8 cellular contexts compared by ENCODE assay signal in genomic region chr20:63692436-63693078, GRCh38. TPM values are rescaled to one million over a fixed set of nuclear protein-coding genes. Genes with fewer than 3 reads are reported as not detected.
A peak's percentile ranks its signal among the peaks of the same experiment; 100 is the strongest.
DNase-seq lines count a peak whose midpoint lies in the region; TF ChIP-seq lines count a peak whose summit lies in the region.
"Had no signal": no experiment of that assay in that cellular context is flagged by ENCODE, and none has a peak within 500 bp of the region (broad histone marks: within the 10 kb centered on the region; RNA-seq: fewer than 3 reads in every experiment).

No MANE protein-coding gene starts in this region.

- CTCF ChIA-PET in Calu3 (lab: Charles Lee), result interaction anchor here (1.0 to 2.1 kb wide), 3 partner anchors 10 to 154 kb away, joined by 3 to 11 read pairs (median 8); partner anchors contain the start of genes ARFRP1, PTK6 and ZGPAT

- H3K27me3 Mint-ChIP-seq in Calu3 (ENCODE audit: unreplicated experiment), result no peaks in the 10 kb centered on the region

- peak overlapping the region; percentile 83 for H3K27ac Mint-ChIP-seq in Calu3 (ENCODE audit: unreplicated experiment)

- 0 out of 2 replicates have a peak, but pooled peaks cover 2% of the 10 kb centered on the region for H3K9me3 ChIP-seq in MG63
- H3K9me3 ChIP-seq: heart right ventricle had no signal

- no TSS peak for BruUV-seq in Calu3 (replicated peaks; lab: Mats Ljungman, UMichigan)

- no peaks in the 10 kb centered on the region for H3K9me3 Mint-ChIP-seq in Calu3 (ENCODE audit: low read depth, unreplicated experiment)

- H3K4me3 ChIP-seq in MG63, result no peak overlapping the region
- H3K4me3 ChIP-seq in rectal smooth muscle tissue (ENCODE audit: low read length), result no peak overlapping the region
- H3K4me3 ChIP-seq: heart right ventricle had no signal

- H3K36me3 ChIP-seq in MG63, result peaks cover 34% of the 10 kb centered on the region
- no peaks in the 10 kb centered on the region for H3K36me3 ChIP-seq in rectal smooth muscle tissue (ENCODE audit: control insufficient read depth, insufficient read depth, low read length)

- H3K4me3 Mint-ChIP-seq in Calu3 (ENCODE audit: low read depth, unreplicated experiment), result no peak overlapping the region

- intact Hi-C loops in Calu3 (cut with micrococcal nuclease; ENCODE audit: unreplicated experiment), result no loop called here

- H3K4me1 Mint-ChIP-seq in Calu3 (ENCODE audit: low read depth, unreplicated experiment), result peaks cover 17% of the 10 kb centered on the region

- H3K27me3 ChIP-seq in MG63 (no peaks in the 10 kb centered on the region), rectal smooth muscle tissue (ENCODE audit: control insufficient read depth, insufficient read depth, low read length) (no peaks in the 10 kb centered on the region)
- H3K27me3 ChIP-seq: heart right ventricle had no signal

- peaks cover 5% of the 10 kb centered on the region for H3K4me1 ChIP-seq in rectal smooth muscle tissue (ENCODE audit: control insufficient read depth, insufficient read depth, low read length)

- H3K36me3 Mint-ChIP-seq in Calu3 (ENCODE audit: insufficient read depth, unreplicated experiment), result peaks cover 96% of the 10 kb centered on the region

- H3K27ac ChIP-seq in rectal smooth muscle tissue (ENCODE audit: low read depth, low read length), result peak overlapping the region; percentile 24

- DNase-seq in Calu3 (peak; percentile 64), MG63 (peak; percentile 54), fibroblast of gingiva (ENCODE audit: low read depth) (peak; percentile 43), NCI-H187 treated with DMSO at 0.1 percent for 48 hours (lab: John Stamatoyannopoulos, UW) (no peak), UCSD-AML1 (lab: John Stamatoyannopoulos, UW; ENCODE audit: unreplicated experiment) (no peak)
- no peak for DNase-seq in activated CD4-positive, CD25-positive, alpha-beta regulatory T cell treated with anti-CD3 and anti-CD28 coated beads, Interleukin-2, amount 50 U/mL, for 72 hours

- TF ChIP-seq CTCF in Calu3 (IDR thresholded peaks at IDR 0.05; ENCODE audit: unreplicated experiment), result no peak

- H3K9ac ChIP-seq in rectal smooth muscle tissue (ENCODE audit: low read length), result no peak overlapping the region

RNA-seq across cellular contexts. Expression of gene TNFRSF6B, which starts 3.9 kb away (rescaled TPM):
- not detected in 2 replicates for total RNA-seq in Calu3 (2022)
- total RNA-seq in MG63 (2014; rRNA removed; shearing (Covaris generic); ENCODE audit: low replicate concordance), result not detected in 2 replicates

RNA-seq across cellular contexts. Expression of gene ARFRP1, which starts 15.2 kb away (rescaled TPM):
- 74.0 and 85.1 TPM in 2 replicates for total RNA-seq in Calu3 (2022)
- total RNA-seq in MG63 (2014; rRNA removed; shearing (Covaris generic); ENCODE audit: low replicate concordance), result 39.5 and 66.1 TPM in 2 replicates

RNA-seq across cellular contexts. Expression of gene ZGPAT, which starts 15.3 kb away (rescaled TPM):
- 47.0 and 48.4 TPM in 2 replicates for total RNA-seq in Calu3 (2022)
- 23.9 and 46.2 TPM in 2 replicates for total RNA-seq in MG63 (2014; rRNA removed; shearing (Covaris generic); ENCODE audit: low replicate concordance)

RNA-seq across cellular contexts. Expression of gene RTEL1, which starts 34.4 kb away (rescaled TPM):
- total RNA-seq in Calu3 (2022), result 39.1 and 39.8 TPM in 2 replicates
- 13.4 and 22.7 TPM in 2 replicates for total RNA-seq in MG63 (2014; rRNA removed; shearing (Covaris generic); ENCODE audit: low replicate concordance)

RNA-seq across cellular contexts. Expression of gene STMN3, which starts 39.3 kb away (rescaled TPM):
- total RNA-seq in Calu3 (2022), result 2.0 and 2.3 TPM in 2 replicates
- total RNA-seq in MG63 (2014; rRNA removed; shearing (Covaris generic); ENCODE audit: low replicate concordance), result 71.2 and 98.0 TPM in 2 replicates

Comparison
In these comparisons a context has a peak if more than half of its experiments do, and no peak if none do; other contexts are left out.
1. DNase-seq: peak in Calu3 (single experiment), MG63 (single experiment) and fibroblast of gingiva (single experiment); none in NCI-H187 treated with DMSO at 0.1 percent for 48 hours (single experiment), activated CD4-positive, CD25-positive, alpha-beta regulatory T cell treated with anti-CD3 and anti-CD28 coated beads, Interleukin-2, amount 50 U/mL, for 72 hours (single experiment) and UCSD-AML1 (single experiment).